In the genomic region with DNA sequence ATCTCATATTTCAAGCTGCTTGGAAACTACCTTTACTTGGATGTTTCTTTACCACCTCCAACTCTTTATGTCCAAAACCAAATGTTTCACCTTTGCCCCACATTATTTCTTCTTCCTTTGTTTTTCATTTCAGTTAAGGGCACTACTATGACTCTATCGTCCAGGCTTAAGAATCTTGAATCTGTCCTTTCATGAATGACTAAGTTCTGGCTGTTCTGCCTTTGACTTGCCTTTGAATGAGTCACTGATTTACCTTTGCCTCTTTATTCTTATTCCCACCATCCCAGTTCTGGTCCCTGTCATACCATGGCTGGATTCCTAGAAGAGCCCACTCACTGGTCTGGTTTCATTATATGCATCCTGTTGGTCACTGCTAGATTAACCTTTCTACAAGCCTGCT, we compare ENCODE assay signal across 1 cellular context.
TF ChIP-seq lines count a peak whose summit lies in the region.

No MANE protein-coding gene starts in this region.

TF ChIP-seq in IMR-90, 13 proteins besides CTCF, POLR2A, EP300 and RAD21:
- TF ChIP-seq, protein P1, sequence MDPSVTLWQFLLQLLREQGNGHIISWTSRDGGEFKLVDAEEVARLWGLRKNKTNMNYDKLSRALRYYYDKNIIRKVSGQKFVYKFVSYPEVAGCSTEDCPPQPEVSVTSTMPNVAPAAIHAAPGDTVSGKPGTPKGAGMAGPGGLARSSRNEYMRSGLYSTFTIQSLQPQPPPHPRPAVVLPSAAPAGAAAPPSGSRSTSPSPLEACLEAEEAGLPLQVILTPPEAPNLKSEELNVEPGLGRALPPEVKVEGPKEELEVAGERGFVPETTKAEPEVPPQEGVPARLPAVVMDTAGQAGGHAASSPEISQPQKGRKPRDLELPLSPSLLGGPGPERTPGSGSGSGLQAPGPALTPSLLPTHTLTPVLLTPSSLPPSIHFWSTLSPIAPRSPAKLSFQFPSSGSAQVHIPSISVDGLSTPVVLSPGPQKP (IDR thresholded peaks at IDR 0.05; ENCODE audit: borderline replicate concordance, low read depth, low read length), result no peak
- TF ChIP-seq FOS (IDR thresholded peaks at IDR 0.05; ENCODE audit: low read depth, low read length), result no peak
